In genomic region chr5:130237721-130238120, GRCh38 we compare ENCODE assay signal across 19 cellular contexts.
"Had no signal": no experiment of that assay in that cellular context is flagged by ENCODE, and none has a peak within 500 bp of the region (broad histone marks: within the 10 kb centered on the region; RNA-seq: fewer than 3 reads in every experiment).

No MANE protein-coding gene starts in this region.

- H3K9me3 Mint-ChIP-seq: dendritic cell treated with granulocyte-macrophage colony-stimulating factor and Interleukin-4, amounts not matched to agents 40 ng/mL and 50 ng/mL, for 4 days had no signal

- ATAC-seq: esophagus mucosa, natural killer cell, WTC11 had no signal

- H3K4me1 Mint-ChIP-seq: activated naive CD4-positive, alpha-beta T cell treated with anti-CD3 and anti-CD28 coated beads, Interleukin-2, amount 50 U/mL, for 24 hours; brain; natural killer cell; WTC11 had no signal

- H3K27ac Mint-ChIP-seq: activated naive CD4-positive, alpha-beta T cell treated with anti-CD3 and anti-CD28 coated beads, Interleukin-2, amount 50 U/mL, for 24 hours; brain; dendritic cell treated with granulocyte-macrophage colony-stimulating factor and Interleukin-4, amounts not matched to agents 40 ng/mL and 50 ng/mL, for 4 days; natural killer cell; T-helper 2 cell treated with Interferon-gamma antibody and Interleukin-4, amounts not matched to agents 5 μg/mL and 100 μg/mL, for 36 hours; WTC11 had no signal

- H3K27ac ChIP-seq: left ventricle myocardium inferior, spleen, thoracic aorta had no signal

- H3K4me3 ChIP-seq: left ventricle myocardium inferior, spleen, thoracic aorta had no signal

- H3K36me3 ChIP-seq: left ventricle myocardium inferior, spleen, thoracic aorta had no signal

- H3K9me3 ChIP-seq: left ventricle myocardium inferior, spleen, thoracic aorta had no signal

- H3K27me3 Mint-ChIP-seq: brain; dendritic cell treated with granulocyte-macrophage colony-stimulating factor and Interleukin-4, amounts not matched to agents 40 ng/mL and 50 ng/mL, for 4 days had no signal

- H3K4me1 ChIP-seq: left ventricle myocardium inferior had no signal

- DNase-seq: activated gamma-delta T cell treated with Interleukin-2 at 50 U/mL for 16 hours; activated T-cell treated with anti-CD3 and anti-CD28 coated beads, Interleukin-2, amount 50 U/mL, for 1 hour; aorta; caudate nucleus; effector memory CD4-positive, alpha-beta T cell; hippocampal formation; left ventricle myocardium inferior; midbrain; natural killer cell; spleen; stimulated activated CD4-positive, alpha-beta T cell treated with anti-CD3 and anti-CD28 coated beads, Interleukin-4, amount 100 ng/mL, for 24 hours; stimulated activated naive CD4-positive, alpha-beta T cell treated with Interleukin-2 at 50 U/mL for 16 hours had no signal

- H3K4me3 Mint-ChIP-seq: activated naive CD4-positive, alpha-beta T cell treated with anti-CD3 and anti-CD28 coated beads, Interleukin-2, amount 50 U/mL, for 24 hours; brain; dendritic cell treated with granulocyte-macrophage colony-stimulating factor and Interleukin-4, amounts not matched to agents 40 ng/mL and 50 ng/mL, for 4 days; natural killer cell; T-helper 2 cell treated with Interferon-gamma antibody and Interleukin-4, amounts not matched to agents 5 μg/mL and 100 μg/mL, for 36 hours; WTC11 had no signal

- H3K36me3 Mint-ChIP-seq: activated naive CD4-positive, alpha-beta T cell treated with anti-CD3 and anti-CD28 coated beads, Interleukin-2, amount 50 U/mL, for 24 hours; brain; natural killer cell had no signal

- H3K27me3 ChIP-seq: spleen had no signal
